Comparison of ENCODE assay signal across 20 cellular contexts in genomic region chr3:43613980-43614379, GRCh38.
"Had no signal": no experiment of that assay in that cellular context is flagged by ENCODE, and none has a peak within 500 bp of the region (broad histone marks: within the 10 kb centered on the region; RNA-seq: fewer than 3 reads in every experiment).

No MANE protein-coding gene starts in this region.

- ATAC-seq: HepG2 had no signal

- H3K9me3 ChIP-seq: SK-N-SH had no signal

- H3K27ac ChIP-seq: KMS-11, RWPE1 had no signal

- FAIRE-seq: HepG2 had no signal

- H3K9ac ChIP-seq: KMS-11, SK-N-SH had no signal

- DNase-seq: IMR-90, Kasumi-1, MM.1S, NCI-H1092 treated with DMSO at 0.1 percent for 48 hours, NCI-H1436, NCI-H187, NCI-H2029, NCI-H2081 treated with DMSO at 0.1 percent for 48 hours, NCI-H2171, NCI-H226, NCI-H446, NCI-H510A, NCI-H524 treated with DMSO at 0.1 percent for 48 hours, NCI-H69, NCI-H774, SHP77, SK-N-SH had no signal
